In genomic region chr2:147649288-147649687, GRCh38 we compare ENCODE assay signal across 17 cellular contexts.
"Had no signal": no experiment of that assay in that cellular context is flagged by ENCODE, and none has a peak within 500 bp of the region (broad histone marks: within the 10 kb centered on the region; RNA-seq: fewer than 3 reads in every experiment).

No MANE protein-coding gene starts in this region.

- ATAC-seq: activated T-cell treated with anti-CD3 and anti-CD28 coated beads, Interleukin-2, amount 50 U/mL, for 72 hours; gastroesophageal sphincter; heart left ventricle; sciatic nerve; stimulated activated effector memory CD8-positive, alpha-beta T cell treated with anti-CD3 and anti-CD28 coated beads, Interleukin-12 subunit alpha, Interleukin-12 subunit beta, amount 100 ng/mL, for 72 hours; upper lobe of right lung had no signal

- H3K4me1 ChIP-seq: ascending aorta, heart left ventricle, left ventricle myocardium inferior, upper lobe of right lung had no signal

- H3K27me3 ChIP-seq: ascending aorta, esophagus muscularis mucosa, gastroesophageal sphincter, heart left ventricle, neutrophil, pancreas, upper lobe of right lung had no signal

- H3K9me3 ChIP-seq: ascending aorta, esophagus muscularis mucosa, gastroesophageal sphincter, heart left ventricle, left ventricle myocardium inferior, neutrophil, pancreas, thoracic aorta, upper lobe of right lung had no signal

- H3K27ac ChIP-seq: ascending aorta, esophagus muscularis mucosa, gastroesophageal sphincter, heart left ventricle, left ventricle myocardium inferior, neutrophil, thoracic aorta, upper lobe of right lung had no signal

- H3K4me3 ChIP-seq: ascending aorta, esophagus muscularis mucosa, gastroesophageal sphincter, heart left ventricle, left ventricle myocardium inferior, pancreas, thoracic aorta, upper lobe of right lung had no signal

- H3K36me3 ChIP-seq: ascending aorta, esophagus muscularis mucosa, gastroesophageal sphincter, heart left ventricle, left ventricle myocardium inferior, neutrophil, pancreas, thoracic aorta, upper lobe of right lung had no signal

- DNase-seq: activated CD4-positive, alpha-beta T cell treated with anti-CD3 and anti-CD28 coated beads, Interleukin-2, amount 50 U/mL, for 4 hours; activated effector memory CD4-positive, alpha-beta T cell treated with anti-CD3 and anti-CD28 coated beads, Interleukin-2, amount 50 U/mL, for 16 hours; activated T-cell treated with anti-CD3 and anti-CD28 coated beads, Interleukin-2, amount 50 U/mL, for 72 hours; effector CD8-positive, alpha-beta T cell; heart left ventricle; kidney glomerular epithelial cell; left ventricle myocardium inferior; stimulated activated CD4-positive, alpha-beta T cell treated with anti-CD3 and anti-CD28 coated beads, Interleukin-4, amount 100 ng/mL, for 24 hours; upper lobe of right lung had no signal
